In genomic region chr2:66084948-66085590, GRCh38 we compare ENCODE assay signal across 17 cellular contexts.
DNase-seq lines count a peak whose midpoint lies in the region; ATAC-seq and TF ChIP-seq lines count a peak whose summit lies in the region.
"Had no signal": no experiment of that assay in that cellular context is flagged by ENCODE, and none has a peak within 500 bp of the region (broad histone marks: within the 10 kb centered on the region; RNA-seq: fewer than 3 reads in every experiment).

No MANE protein-coding gene starts in this region.

- TF ChIP-seq CTCF in DND-41 (IDR thresholded peaks at IDR 0.05; ENCODE audit: borderline replicate concordance, extremely low read depth, low read length, poor library complexity, severe bottlenecking) (no peak), HEK293 (tag by site-specific recombination; IDR thresholded peaks at IDR 0.05) (no peak), WTC11 (IDR thresholded peaks at IDR 0.05) (no peak)

- H3K9ac ChIP-seq in DND-41 (ENCODE audit: low read depth, low read length): no peak overlapping the region

- H3K4me3 Mint-ChIP-seq in WTC11: no peak overlapping the region
- no peak overlapping the region for H3K4me3 Mint-ChIP-seq in stimulated activated naive CD8-positive, alpha-beta T cell treated with anti-CD3 and anti-CD28 coated beads, Interleukin-15, amount 100 ng/mL, for 72 hours
- H3K4me3 Mint-ChIP-seq: CD4-positive, alpha-beta memory T cell; HFFc6 had no signal

- ATAC-seq in DND-41 (ENCODE audit: insufficient read depth, low read depth) (peak; percentile 39; the same call in 1 of the 3 replicates), WTC11 (no peak)
- no peak for ATAC-seq in stimulated activated naive CD8-positive, alpha-beta T cell treated with anti-CD3 and anti-CD28 coated beads, Interleukin-15, amount 100 ng/mL, for 72 hours
- ATAC-seq: HepG2 had no signal

- H3K9me3 ChIP-seq in DND-41 (ENCODE audit: insufficient read depth, low read length, severe bottlenecking): no peaks in the 10 kb centered on the region
- no peaks in the 10 kb centered on the region for H3K9me3 ChIP-seq in HEK293 (ENCODE audit: control insufficient read depth, insufficient read depth, low read depth, low read length)
- no peaks in the 10 kb centered on the region for H3K9me3 ChIP-seq in MG63

- POLR2A ChIA-PET in HEK293 (lab: Yijun Ruan, JAX) (no interaction called here), WTC11 (lab: Charles Lee) (no interaction called here)

- no peaks in the 10 kb centered on the region for H4K20me1 ChIP-seq in DND-41 (ENCODE audit: insufficient read depth, low read length)

- H3K4me1 ChIP-seq in DND-41 (ENCODE audit: insufficient read depth, low read length): no peaks in the 10 kb centered on the region
- H3K4me1 ChIP-seq in HEK293 (ENCODE audit: control insufficient read depth, insufficient read depth, low read length): peaks cover 8% of the 10 kb centered on the region

- H3K4me3 ChIP-seq in DND-41 (ENCODE audit: low read depth in 1 of 2, low read length in 2 of 2): no peak overlapping the region
- no peak overlapping the region for H3K4me3 ChIP-seq in HEK293 (ENCODE audit: low read depth, low read length)
- H3K4me3 ChIP-seq in MG63: no peak overlapping the region

- H3K27ac ChIP-seq in DND-41 (ENCODE audit: low read length): no peak overlapping the region
- no peak overlapping the region for H3K27ac ChIP-seq in HEK293 (ENCODE audit: extremely low read depth, low read depth, low read length)

- H3K9me3 Mint-ChIP-seq in WTC11: peaks cover 28% of the 10 kb centered on the region
- H3K9me3 Mint-ChIP-seq in stimulated activated naive CD8-positive, alpha-beta T cell treated with anti-CD3 and anti-CD28 coated beads, Interleukin-15, amount 100 ng/mL, for 72 hours: peaks cover 27 to 32% of the 10 kb centered on the region in 2 donors

- CTCF ChIA-PET in HEK293 (lab: Yijun Ruan, JAX): interaction anchor here (1.1 kb wide), 1 partner anchor 12 kb away, joined by 6 read pairs; no protein-coding TSS in a partner anchor
- CTCF ChIA-PET in WTC11 (lab: Charles Lee): no interaction called here

- H3K36me3 ChIP-seq in DND-41 (ENCODE audit: insufficient read depth, low read length): no peaks in the 10 kb centered on the region
- no peaks in the 10 kb centered on the region for H3K36me3 ChIP-seq in HEK293 (ENCODE audit: control insufficient read depth in 2 of 2, insufficient read depth in 1 of 2, low read length in 2 of 2)
- H3K36me3 ChIP-seq in MG63: no peaks in the 10 kb centered on the region

- no peaks in the 10 kb centered on the region; the same call in 1 of the 2 replicates for H3K27me3 Mint-ChIP-seq in WTC11 (ENCODE audit: low read depth)
- H3K27me3 Mint-ChIP-seq in stimulated activated naive CD8-positive, alpha-beta T cell treated with anti-CD3 and anti-CD28 coated beads, Interleukin-15, amount 100 ng/mL, for 72 hours: no peaks in the 10 kb centered on the region
- H3K27me3 Mint-ChIP-seq: CD4-positive, alpha-beta memory T cell had no signal

- H3K79me2 ChIP-seq in DND-41 (ENCODE audit: insufficient read depth, low read length): no peaks in the 10 kb centered on the region

- peaks cover 2% of the 10 kb centered on the region; the same call in 1 of the 2 replicates for H3K36me3 Mint-ChIP-seq in WTC11
- H3K36me3 Mint-ChIP-seq: CD4-positive, alpha-beta memory T cell had no signal

- peaks cover 5% of the 10 kb centered on the region for H3K4me1 Mint-ChIP-seq in WTC11
- H3K4me1 Mint-ChIP-seq in stimulated activated naive CD8-positive, alpha-beta T cell treated with anti-CD3 and anti-CD28 coated beads, Interleukin-15, amount 100 ng/mL, for 72 hours: no peaks in the 10 kb centered on the region
- H3K4me1 Mint-ChIP-seq: CD4-positive, alpha-beta memory T cell had no signal

- no peak overlapping the region for H3K27ac Mint-ChIP-seq in WTC11
- H3K27ac Mint-ChIP-seq in stimulated activated naive CD8-positive, alpha-beta T cell treated with anti-CD3 and anti-CD28 coated beads, Interleukin-15, amount 100 ng/mL, for 72 hours: no peak overlapping the region
- H3K27ac Mint-ChIP-seq: CD4-positive, alpha-beta memory T cell; HFFc6 had no signal

- no peak overlapping the region for H2AFZ ChIP-seq in DND-41 (ENCODE audit: low read depth, low read length)

- H3K4me2 ChIP-seq in DND-41 (ENCODE audit: insufficient read depth, low read length): no peak overlapping the region

- no peaks in the 10 kb centered on the region for H3K27me3 ChIP-seq in DND-41 (ENCODE audit: insufficient read depth, low read length, poor library complexity)
- H3K27me3 ChIP-seq in MG63: no peaks in the 10 kb centered on the region

- peak; percentile 7 for DNase-seq in DND-41
- peak; percentile 71 for DNase-seq in NCI-H146 treated with DMSO at 0.1 percent for 48 hours (lab: John Stamatoyannopoulos, UW; ENCODE audit: unreplicated experiment)
- DNase-seq in WTC11 (ENCODE audit: low spot score): no peak
- no peak for DNase-seq in GM19238 (ENCODE audit: insufficient read length, low spot score)
- no peak for DNase-seq in stimulated activated naive CD8-positive, alpha-beta T cell treated with anti-CD3 and anti-CD28 coated beads, Interleukin-15, amount 100 ng/mL, for 72 hours
- no peak for DNase-seq in MG63
- DNase-seq: ACHN; CD4-positive, alpha-beta memory T cell; DMS79; GOT3; HFFc6; NCI-H1092 treated with DMSO at 0.1 percent for 48 hours; NCI-H2029; NCI-H2227 treated with DMSO at 0.1 percent for 48 hours; SIG-M5 had no signal

TF ChIP-seq in HEK293, 187 proteins besides CTCF, POLR2A, EP300 and RAD21:
- TF ChIP-seq ZNF19 (tag by site-specific recombination; IDR thresholded peaks at IDR 0.05; ENCODE audit: low read depth): no peak
- peak; percentile 89 for TF ChIP-seq ZIC2 (tag by site-specific recombination; IDR thresholded peaks at IDR 0.05)
TF ChIP-seq in HEK293: peak in this region for 1.

TF ChIP-seq in WTC11, 78 proteins besides CTCF, POLR2A, EP300 and RAD21:
- no peak for TF ChIP-seq ZNF138 (CRISPR knock-in tag; conservative IDR thresholded peaks at IDR 0.05)
- 0 out of 2 replicates have a peak, but pooled peaks have one; percentile 17 for TF ChIP-seq ZNF423 (CRISPR knock-in tag; IDR thresholded peaks at IDR 0.05)
- TF ChIP-seq FOXP4 (CRISPR knock-in tag; IDR thresholded peaks at IDR 0.05): no peak
- no peak for TF ChIP-seq ATF6 (CRISPR knock-in tag; IDR thresholded peaks at IDR 0.05)

Comparison
In these comparisons a context has a peak if more than half of its experiments do, and no peak if none do; other contexts are left out.
1. DNase-seq: peak in DND-41 (single experiment) and NCI-H146 treated with DMSO at 0.1 percent for 48 hours (single experiment); none in WTC11 (single experiment), GM19238 (single experiment), stimulated activated naive CD8-positive, alpha-beta T cell treated with anti-CD3 and anti-CD28 coated beads, Interleukin-15, amount 100 ng/mL, for 72 hours (0 of 2) and MG63 (single experiment).